Comparison of ENCODE assay signal across 17 cellular contexts in genomic region chr1:91900538-91900937, GRCh38. TPM values are rescaled to one million over a fixed set of nuclear protein-coding genes. Genes with fewer than 3 reads are reported as not detected.
DNase-seq lines count a peak whose midpoint lies in the region; ATAC-seq and TF ChIP-seq lines count a peak whose summit lies in the region.
"Had no signal": no experiment of that assay in that cellular context is flagged by ENCODE, and none has a peak within 500 bp of the region (broad histone marks: within the 10 kb centered on the region; RNA-seq: fewer than 3 reads in every experiment).

No MANE protein-coding gene starts in this region.

- H3K27me3 ChIP-seq in BJ (ENCODE audit: control insufficient read depth, insufficient read depth, low read length) (no peaks in the 10 kb centered on the region), osteoblast (ENCODE audit: insufficient read depth, low read length) (no peaks in the 10 kb centered on the region), colonic mucosa (no peaks in the 10 kb centered on the region)
- H3K27me3 ChIP-seq: stomach had no signal

- no peak overlapping the region for H3K9ac ChIP-seq in colonic mucosa (ENCODE audit: low read depth in 2 of 2, low read length in 2 of 2)

- POLR2A ChIA-PET in BJ (lab: Charles Lee): no interaction called here

- DNase-seq in BJ (ENCODE audit: low read depth): peak; percentile 74
- peak; percentile 29 for DNase-seq in LoVo (ENCODE audit: low spot score)
- DNase-seq in choroid plexus epithelial cell (ENCODE audit: low read depth): peak; percentile 96
- peak; percentile 88 for DNase-seq in osteoblast (ENCODE audit: insufficient read length, low spot score, missing footprints)
- DNase-seq in colonic mucosa: no peak
- DNase-seq in NCI-H526 (lab: John Stamatoyannopoulos, UW): no peak
- no peak for DNase-seq in HuH-7.5 (ENCODE audit: low spot score)
- DNase-seq: activated CD4-positive, CD25-positive, alpha-beta regulatory T cell; activated CD8-positive, alpha-beta memory T cell treated with anti-CD3 and anti-CD28 coated beads, Interleukin-2, amount 50 U/mL, for 4 hours; CD4-positive, alpha-beta memory T cell; dermis blood vessel endothelial cell; NCI-H2029 treated with DMSO at 0.1 percent for 48 hours; NK-92 treated with Interleukin-12 subunit alpha and Interleukin-12 subunit beta, amount 100 ng/mL, for 24 hours; retina; stomach had no signal

- no peak overlapping the region for H2AFZ ChIP-seq in osteoblast (ENCODE audit: low read length)

- intact Hi-C loops in colonic mucosa (cut with DNase I): no loop called here

- no peaks in the 10 kb centered on the region for H3K36me3 ChIP-seq in BJ (ENCODE audit: control insufficient read depth, insufficient read depth, low read length)
- H3K36me3 ChIP-seq in osteoblast (ENCODE audit: insufficient read depth, low read length): no peaks in the 10 kb centered on the region
- no peaks in the 10 kb centered on the region for H3K36me3 ChIP-seq in colonic mucosa
- H3K36me3 ChIP-seq: stomach had no signal

- H3K4me2 ChIP-seq in osteoblast (ENCODE audit: insufficient read depth, low read length): peak overlapping the region; percentile 37

- TF ChIP-seq CTCF in BJ (IDR thresholded peaks at IDR 0.05; ENCODE audit: insufficient read depth, low read depth, low read length) (no peak), choroid plexus epithelial cell (conservative IDR thresholded peaks at IDR 0.05; ENCODE audit: low read depth, low read length) (no peak), osteoblast (IDR thresholded peaks at IDR 0.05; ENCODE audit: extremely low read depth, low read depth, low read length) (no peak), colonic mucosa (IDR thresholded peaks at IDR 0.05) (no peak)

- H3K27ac ChIP-seq in osteoblast (ENCODE audit: low read depth, low read length) (peak overlapping the region; percentile 63), colonic mucosa (no peak overlapping the region)
- H3K27ac ChIP-seq: stomach had no signal

- CTCF ChIA-PET in BJ (lab: Yijun Ruan, JAX): interaction anchor here (1.3 to 1.4 kb wide), 3 partner anchors 17 to 387 kb away, joined by 3 to 9 read pairs (median 3); no protein-coding TSS in a partner anchor

- H3K4me3 ChIP-seq in BJ (ENCODE audit: low read depth, low read length) (no peak overlapping the region), choroid plexus epithelial cell (ENCODE audit: low read depth, low read length) (no peak overlapping the region), osteoblast (ENCODE audit: insufficient read depth, low read length) (no peak overlapping the region), colonic mucosa (no peak overlapping the region)
- H3K4me3 ChIP-seq: stomach had no signal

- H3K79me2 ChIP-seq in osteoblast (ENCODE audit: insufficient read depth, low read length): no peaks in the 10 kb centered on the region

- no peak for ATAC-seq in HG02623 (IDR thresholded peaks at IDR 0.05; ENCODE audit: unreplicated experiment)

- no peaks in the 10 kb centered on the region for H4K20me1 ChIP-seq in osteoblast (ENCODE audit: insufficient read depth, low read length)

- H3K9me3 ChIP-seq in osteoblast (ENCODE audit: low read depth, low read length) (no peaks in the 10 kb centered on the region), colonic mucosa (no peaks in the 10 kb centered on the region)
- H3K9me3 ChIP-seq: stomach had no signal

- peaks cover 16% of the 10 kb centered on the region for H3K4me1 ChIP-seq in osteoblast (ENCODE audit: insufficient read depth, low read length)
- no peaks in the 10 kb centered on the region for H3K4me1 ChIP-seq in colonic mucosa

RNA-seq across cellular contexts. Expression of gene TGFBR3, which starts 14.6 kb away (rescaled TPM):
- polyA plus RNA-seq in BJ (2011; rRNA removed): 8.2 and 8.3 TPM in 2 replicates
- polyA minus RNA-seq in BJ (2011; rRNA and poly(A)+ RNA removed): 12.6 and 18.3 TPM in 2 replicates
- 32.2 and 41.5 TPM in 2 replicates for total RNA-seq in osteoblast
- 10 to 100 TPM in 1 of 2 donors, 1 to 10 TPM in 1; 8.4 to 16.0 TPM for total RNA-seq in colonic mucosa

RNA-seq across cellular contexts. Expression of gene BRDT, which starts 48.7 kb away (rescaled TPM):
- not detected in 2 replicates for polyA plus RNA-seq in BJ (2011; rRNA removed)
- polyA minus RNA-seq in BJ (2011; rRNA and poly(A)+ RNA removed): not detected in 2 replicates
- not detected in 2 replicates for total RNA-seq in osteoblast
- not detected for total RNA-seq in colonic mucosa
- total RNA-seq: dermis blood vessel endothelial cell, frontal cortex, stomach had no signal
- polyA plus RNA-seq: CD4-positive, alpha-beta memory T cell; stomach had no signal

Comparison
In these comparisons a context has a peak if more than half of its experiments do, and no peak if none do; other contexts are left out.
1. DNase-seq: peak in BJ (single experiment), LoVo (single experiment), choroid plexus epithelial cell (single experiment) and osteoblast (single experiment); none in colonic mucosa (single experiment), NCI-H526 (0 of 2) and HuH-7.5 (single experiment).